9 cellular contexts compared by ENCODE assay signal in the genomic region with DNA sequence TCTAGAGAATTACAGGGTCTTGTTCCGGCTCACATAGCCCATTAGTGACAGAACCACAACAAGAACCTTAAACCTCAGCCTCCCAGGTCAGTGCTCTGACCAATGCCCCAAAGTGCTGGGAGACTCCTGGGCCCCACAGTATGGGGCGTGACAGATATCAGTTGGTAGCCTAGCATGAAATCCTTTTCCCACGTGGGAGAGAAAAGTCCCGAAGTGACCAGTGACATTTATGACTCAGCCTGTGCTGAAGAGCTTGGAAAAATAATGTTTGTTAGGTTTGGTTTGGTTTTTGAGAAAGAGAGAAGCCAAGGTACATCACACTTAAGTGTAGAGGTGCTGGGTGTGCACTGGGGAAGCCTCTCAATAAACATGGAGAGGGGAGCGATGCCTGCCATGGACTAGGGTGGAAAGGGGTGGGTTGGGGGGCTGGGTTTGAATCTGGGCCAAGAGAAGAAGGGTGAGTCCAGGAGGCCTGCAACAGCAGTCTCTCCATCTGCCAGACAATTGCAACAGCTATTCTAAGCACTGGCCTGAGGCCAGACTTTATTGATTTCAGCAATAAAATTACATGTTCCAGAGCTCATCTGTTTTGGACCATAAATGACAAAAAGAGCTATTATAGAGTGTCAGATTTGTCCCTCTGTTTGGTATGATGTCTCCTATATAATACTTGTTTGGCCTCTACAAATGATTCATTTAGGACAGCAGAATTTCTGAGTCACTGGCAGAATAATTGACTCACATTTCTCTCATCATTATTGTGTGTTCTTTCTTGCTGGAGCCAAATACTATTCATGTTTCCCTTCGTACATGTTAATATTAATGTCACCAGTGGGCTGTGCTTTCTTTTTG. TPM values are rescaled to one million over a fixed set of nuclear protein-coding genes. Genes with fewer than 3 reads are reported as not detected.
A peak's percentile ranks its signal among the peaks of the same experiment; 100 is the strongest.
DNase-seq lines count a peak whose midpoint lies in the region; ATAC-seq, FAIRE-seq and TF ChIP-seq lines count a peak whose summit lies in the region.
"Had no signal": no experiment of that assay in that cellular context is flagged by ENCODE, and none has a peak within 500 bp of the region (broad histone marks: within the 10 kb centered on the region; RNA-seq: fewer than 3 reads in every experiment).

No MANE protein-coding gene starts in this region.

- FAIRE-seq in HepG2 (lab: Jason Lieb, UNC) (no peak), keratinocyte (lab: Jason Lieb, UNC) (peak; percentile 69)

- H4K8ac ChIP-seq in mesendoderm (ENCODE audit: low read depth, low read length): no peak overlapping the region

- H2AFZ ChIP-seq in HepG2 (ENCODE audit: low read length) (no peak overlapping the region), keratinocyte (ENCODE audit: control insufficient read depth, low read length) (no peak overlapping the region)

- H3K4me3 ChIP-seq in liver (ENCODE audit: low read depth in 1 of 3, low read length in 3 of 3): no peak overlapping the region
- H3K4me3 ChIP-seq in HepG2 (replicated peaks in 1 of 3; ENCODE audit: insufficient read depth in 1 of 3, low read depth in 2 of 3, low read length in 3 of 3): no peak overlapping the region
- H3K4me3 ChIP-seq in keratinocyte (ENCODE audit: control insufficient read depth in 2 of 3, extremely low read depth in 1 of 3, insufficient read depth in 2 of 3, low read depth in 1 of 3, low read length in 3 of 3): no peak overlapping the region
- no peak overlapping the region for H3K4me3 ChIP-seq in mesendoderm (ENCODE audit: low read length)

- no peak for TF ChIP-seq POLR2A in HepG2 (IDR thresholded peaks at IDR 0.05; ENCODE audit: insufficient read depth in 1 of 2, low read depth in 2 of 2, low read length in 2 of 2)

- intact Hi-C loops in HepG2 (cut with micrococcal nuclease; ENCODE audit: unreplicated experiment): no loop called here

- dilution Hi-C loops in keratinocyte (cut with MboI; ENCODE audit: extremely low pct_ligation_motif_present, low sequenced_read_pairs): no loop called here

- H3K79me1 ChIP-seq in mesendoderm (ENCODE audit: low read length): no peaks in the 10 kb centered on the region

- no peak overlapping the region for H3K9ac ChIP-seq in liver (ENCODE audit: low read depth in 1 of 2, low read length in 2 of 2)
- no peak overlapping the region for H3K9ac ChIP-seq in HepG2 (ENCODE audit: insufficient read depth, low read depth, low read length)
- no peak overlapping the region for H3K9ac ChIP-seq in keratinocyte (ENCODE audit: control insufficient read depth, extremely low read depth, insufficient read depth, low read length)
- H3K9ac ChIP-seq in mesendoderm (ENCODE audit: low read length): no peak overlapping the region

- no TSS peak for BruUV-seq in HepG2 (replicated peaks; lab: Mats Ljungman, UMichigan)

- peak overlapping the region; percentile 54 to 82 for H3K27ac ChIP-seq in liver (ENCODE audit: low read depth in 1 of 2, low read length in 2 of 2)
- H3K27ac ChIP-seq in HepG2 (ENCODE audit: extremely low read length, insufficient read depth, low read length): no peak overlapping the region
- peak overlapping the region; percentile 43 for H3K27ac ChIP-seq in keratinocyte (ENCODE audit: control insufficient read depth, insufficient read depth, low read length)
- H3K27ac ChIP-seq in mesendoderm (ENCODE audit: low read depth, low read length): no peak overlapping the region

- H3K18ac ChIP-seq in mesendoderm (ENCODE audit: low read length): no peak overlapping the region

- DNase-seq in HepG2 (ENCODE audit: low spot score) (no peak), keratinocyte (ENCODE audit: low read depth, low spot score) (no peak), nephron progenitor cell (no peak), mesendoderm (no peak)
- DNase-seq: DND-41 had no signal

- peaks cover 3% of the 10 kb centered on the region for H3K9me1 ChIP-seq in keratinocyte (ENCODE audit: control insufficient read depth, extremely low read depth, insufficient read depth, low read length)

- 31% methylated on average over 6 of the region's 6 CpGs for WGBS in liver
- WGBS in HepG2 (ENCODE audit: low lambda C conversion rate): 12% methylated on average over 6 of the region's 6 CpGs
- WGBS in mesendoderm (ENCODE audit: extremely low coverage, insufficient coverage, low lambda C conversion rate): no CpG with 5 or more reads among the region's 6 CpGs

- TF ChIP-seq CTCF in liver (IDR thresholded peaks at IDR 0.05; ENCODE audit: low read depth, low read length, missing input control): no peak
- TF ChIP-seq CTCF in HepG2 (CRISPR knock-in tag; IDR thresholded peaks at IDR 0.05): no peak
- no peak for TF ChIP-seq CTCF in keratinocyte (optimal IDR thresholded peaks at IDR 0.05 in 1 of 3, IDR thresholded peaks at IDR 0.05 in 1 of 3, conservative IDR thresholded peaks at IDR 0.05 in 1 of 3; ENCODE audit: extremely low read depth in 1 of 3, insufficient read depth in 2 of 3, low read length in 3 of 3)
- no peak for TF ChIP-seq CTCF in nephron progenitor cell (IDR thresholded peaks at IDR 0.05)

- H3K27me3 Mint-ChIP-seq in activated naive CD8-positive, alpha-beta T cell: peaks cover 2% of the 10 kb centered on the region
- peaks cover 3% of the 10 kb centered on the region for H3K27me3 Mint-ChIP-seq in nephron progenitor cell (ENCODE audit: low read depth, poor library complexity)

- no peak overlapping the region for H3K23ac ChIP-seq in mesendoderm (ENCODE audit: low read length)

- peak overlapping the region; percentile 8 for H3K4me3 Mint-ChIP-seq in activated naive CD8-positive, alpha-beta T cell
- no peak overlapping the region for H3K4me3 Mint-ChIP-seq in nephron progenitor cell

- H3K56ac ChIP-seq in mesendoderm (ENCODE audit: low read length): no peak overlapping the region

- H3K79me2 ChIP-seq in HepG2 (ENCODE audit: insufficient read depth, low read length) (no peaks in the 10 kb centered on the region), keratinocyte (ENCODE audit: control insufficient read depth, insufficient read depth, low read length) (no peaks in the 10 kb centered on the region), mesendoderm (ENCODE audit: control insufficient read depth, insufficient read depth, low read length) (no peaks in the 10 kb centered on the region)

- no peaks in the 10 kb centered on the region for H3K9me3 Mint-ChIP-seq in activated naive CD8-positive, alpha-beta T cell (ENCODE audit: low read depth)
- no peaks in the 10 kb centered on the region for H3K9me3 Mint-ChIP-seq in nephron progenitor cell

- no peak overlapping the region for H2AK5ac ChIP-seq in mesendoderm (ENCODE audit: low read length)

- H2BK5ac ChIP-seq in mesendoderm (ENCODE audit: low read length): no peak overlapping the region

- no peak for TF ChIP-seq RAD21 in liver (IDR thresholded peaks at IDR 0.05)
- no peak for TF ChIP-seq RAD21 in HepG2 (CRISPR knock-in tag; IDR thresholded peaks at IDR 0.05)

- H2BK15ac ChIP-seq in mesendoderm (replicated peaks; ENCODE audit: low read depth): no peak overlapping the region

- POLR2A ChIA-PET in HepG2 (lab: Yijun Ruan, JAX): no interaction called here

- H4K20me1 ChIP-seq in HepG2 (ENCODE audit: insufficient read depth, low read length): no peaks in the 10 kb centered on the region
- no peaks in the 10 kb centered on the region for H4K20me1 ChIP-seq in keratinocyte (ENCODE audit: control insufficient read depth, extremely low read depth, insufficient read depth, low read length)

- no peak for ATAC-seq in HepG2
- ATAC-seq in HG02870 (IDR thresholded peaks at IDR 0.05; ENCODE audit: unreplicated experiment): no peak
- ATAC-seq in HG03571 (IDR thresholded peaks at IDR 0.05; ENCODE audit: unreplicated experiment): no peak

- no peaks in the 10 kb centered on the region for H3K36me3 ChIP-seq in liver (ENCODE audit: control insufficient read depth in 4 of 4, insufficient read depth in 3 of 4, low read depth in 1 of 4, low read length in 3 of 4)
- H3K36me3 ChIP-seq in HepG2 (replicated peaks in 1 of 2; ENCODE audit: control insufficient read depth in 1 of 2, insufficient read depth in 2 of 2, low read length in 2 of 2): no peaks in the 10 kb centered on the region
- H3K36me3 ChIP-seq in keratinocyte (ENCODE audit: control insufficient read depth in 2 of 2, extremely low read depth in 1 of 2, insufficient read depth in 2 of 2, low read length in 2 of 2): no peaks in the 10 kb centered on the region
- no peaks in the 10 kb centered on the region for H3K36me3 ChIP-seq in mesendoderm (ENCODE audit: control insufficient read depth, insufficient read depth, low read length)

- H3K4me1 ChIP-seq in liver (ENCODE audit: control insufficient read depth in 4 of 4, insufficient read depth in 4 of 4, low read length in 3 of 4): peaks cover 0 to 24% (median 6%) of the 10 kb centered on the region in 4 donors
- H3K4me1 ChIP-seq in HepG2 (ENCODE audit: insufficient read depth, low read length): peaks cover 16% of the 10 kb centered on the region
- H3K4me1 ChIP-seq in keratinocyte (ENCODE audit: control insufficient read depth, extremely low read depth, insufficient read depth, low read length): peaks cover 47% of the 10 kb centered on the region
- H3K4me1 ChIP-seq in mesendoderm (ENCODE audit: control insufficient read depth, low read depth, low read length): peaks cover 4% of the 10 kb centered on the region

- CTCF ChIA-PET in HepG2 (lab: Yijun Ruan, JAX; ENCODE audit: low intra/inter-chr PET ratio, low total read pairs): no interaction called here

- H3K36me3 Mint-ChIP-seq in activated naive CD8-positive, alpha-beta T cell: no peaks in the 10 kb centered on the region
- no peaks in the 10 kb centered on the region for H3K36me3 Mint-ChIP-seq in nephron progenitor cell (ENCODE audit: low read depth)

- H3K4me1 Mint-ChIP-seq in activated naive CD8-positive, alpha-beta T cell (ENCODE audit: low read depth): peaks cover 13% of the 10 kb centered on the region
- peaks cover 24% of the 10 kb centered on the region for H3K4me1 Mint-ChIP-seq in nephron progenitor cell

- H3K27ac Mint-ChIP-seq in activated naive CD8-positive, alpha-beta T cell: peak overlapping the region; percentile 73
- no peak overlapping the region for H3K27ac Mint-ChIP-seq in nephron progenitor cell

- H3K4ac ChIP-seq in mesendoderm (ENCODE audit: low read depth, low read length): no peak overlapping the region

- H3K9me3 ChIP-seq in liver (ENCODE audit: control insufficient read depth in 4 of 4, low read length in 3 of 4): no peaks in the 10 kb centered on the region
- no peaks in the 10 kb centered on the region for H3K9me3 ChIP-seq in HepG2 (ENCODE audit: low read length)
- H3K9me3 ChIP-seq in keratinocyte (ENCODE audit: control insufficient read depth, low read depth, low read length): no peaks in the 10 kb centered on the region

- no peak for TF ChIP-seq EP300 in HepG2 (IDR thresholded peaks at IDR 0.05; ENCODE audit: low read depth in 2 of 2, low read length in 2 of 2)
- no peak for TF ChIP-seq EP300 in HepG2 (CRISPR knock-in tag; IDR thresholded peaks at IDR 0.05; ENCODE audit: borderline replicate concordance)

- in situ Hi-C loops in HepG2 (cut with HindIII; ENCODE audit: extremely low pct_ligation_motif_present, low pct_unique_long_range_greater_than_20kb): no loop called here

- no peaks in the 10 kb centered on the region for H3K27me3 ChIP-seq in liver (ENCODE audit: control insufficient read depth in 4 of 4, insufficient read depth in 4 of 4, low read length in 3 of 4)
- peaks cover 0 to 13% of the 10 kb centered on the region in 2 experiments; a peak in 1 of 5 replicates for H3K27me3 ChIP-seq in HepG2 (ENCODE audit: control insufficient read depth in 1 of 2, insufficient read depth in 2 of 2, low read length in 2 of 2)
- no peaks in the 10 kb centered on the region for H3K27me3 ChIP-seq in keratinocyte (ENCODE audit: control insufficient read depth, extremely low read depth, insufficient read depth, low read length)
- no peaks in the 10 kb centered on the region for H3K27me3 ChIP-seq in mesendoderm (ENCODE audit: insufficient read depth, low read length, poor library complexity)

- H3K4me2 ChIP-seq in HepG2 (ENCODE audit: low read depth, low read length) (no peak overlapping the region), keratinocyte (ENCODE audit: control insufficient read depth, extremely low read depth, insufficient read depth, low read depth, low read length) (peak overlapping the region; percentile 67), mesendoderm (ENCODE audit: low read length) (no peak overlapping the region)

- H4K5ac ChIP-seq in mesendoderm (ENCODE audit: low read length): no peak overlapping the region

- H2BK120ac ChIP-seq in mesendoderm (ENCODE audit: low read depth, low read length): no peak overlapping the region

RNA-seq across cellular contexts. Expression of gene C2CD4A, which starts 43.4 kb away (rescaled TPM):
- total RNA-seq in liver: under 1 TPM in 1 of 2 donors, not detected in 1; under 0.01 TPM
- under 1 TPM in 1 of 2 donors, not detected in 1; 0.02 TPM for polyA plus RNA-seq in liver
- total RNA-seq in HepG2 (2016; rRNA removed; fragmentation: Illumina TruSeq; extraction: Trizol): 0.17 and 0.20 TPM in 2 replicates
- total RNA-seq in HepG2 (2016; cell fraction: cytosol; rRNA removed; fragmentation: Illumina TruSeq; extraction: Trizol; ENCODE audit: low read depth): 0.09 and 0.10 TPM in 2 replicates
- 0.26 and 0.34 TPM in 2 replicates for total RNA-seq in HepG2 (2016; cell fraction: insoluble cytoplasmic fraction; rRNA removed; fragmentation: Illumina TruSeq; extraction: Trizol)
- total RNA-seq in HepG2 (2016; cell fraction: membrane; rRNA removed; fragmentation: Illumina TruSeq; extraction: Trizol): 0.22 and 0.28 TPM in 2 replicates
- 0.16 and 0.25 TPM in 2 replicates for total RNA-seq in HepG2 (2016; cell fraction: nucleus; rRNA removed; fragmentation: Illumina TruSeq; extraction: Trizol)
- not detected in 2 replicates for polyA plus RNA-seq in HepG2 (2011; rRNA removed)
- polyA plus RNA-seq in HepG2 (2011; cell fraction: cytosol; rRNA removed): not detected in 2 replicates
- polyA plus RNA-seq in HepG2 (2011; cell fraction: nucleus; rRNA removed): 0.03 TPM in 1 of 2 replicates, not detected in the other
- polyA plus RNA-seq in HepG2 (2012): not detected in 2 replicates
- not detected in 2 replicates for polyA plus RNA-seq in HepG2 (2016; cell fraction: cytosol; fragmentation: Illumina TruSeq; extraction: Trizol; ENCODE audit: low read depth)
- 0.30 and 0.31 TPM in 2 replicates for polyA plus RNA-seq in HepG2 (2016; cell fraction: insoluble cytoplasmic fraction; fragmentation: Illumina TruSeq; extraction: Trizol; ENCODE audit: low read depth)
- polyA plus RNA-seq in HepG2 (2016; cell fraction: membrane; fragmentation: Illumina TruSeq; extraction: Trizol; ENCODE audit: low read depth): 0.08 TPM in 1 of 2 replicates, not detected in the other
- 0.30 and 0.51 TPM in 2 replicates for polyA plus RNA-seq in HepG2 (2016; cell fraction: nucleus; fragmentation: Illumina TruSeq; extraction: Trizol; ENCODE audit: insufficient read depth, low read depth)
- polyA minus RNA-seq in HepG2 (2011; rRNA and poly(A)+ RNA removed; ENCODE audit: low replicate concordance): 0.04 TPM in 1 of 2 replicates, not detected in the other
- not detected in 2 replicates for polyA minus RNA-seq in HepG2 (2011; cell fraction: cytosol; rRNA and poly(A)+ RNA removed)
- polyA minus RNA-seq in HepG2 (2011; cell fraction: nucleus; rRNA and poly(A)+ RNA removed): not detected in 2 replicates
- not detected in 3 replicates for polyA plus RNA-seq in keratinocyte
- not detected for polyA plus RNA-seq in keratinocyte (2011; ENCODE audit: low read depth)
- not detected in 2 replicates for polyA plus RNA-seq in keratinocyte (2011; cell fraction: cytosol; rRNA removed)
- 0.04 TPM in 1 of 2 replicates, not detected in the other for polyA plus RNA-seq in keratinocyte (2011; cell fraction: nucleus; rRNA removed)
- polyA plus RNA-seq in keratinocyte (2012; ENCODE audit: low replicate concordance): not detected in 2 replicates
- polyA minus RNA-seq in keratinocyte: 0.06 TPM in 1 of 3 replicates, not detected in the others
- not detected for polyA minus RNA-seq in keratinocyte (2011; cell fraction: cytosol; rRNA and poly(A)+ RNA removed)
- not detected in 2 replicates for polyA minus RNA-seq in keratinocyte (2011; cell fraction: nucleus; rRNA and poly(A)+ RNA removed)
- polyA plus RNA-seq in mesendoderm (2013, experiment 1 of 2): 0.01 TPM
- polyA plus RNA-seq in mesendoderm (2013, experiment 2 of 2): 0.04 TPM

RNA-seq across cellular contexts. Expression of gene VPS13C, which starts 50.0 kb away (rescaled TPM):
- total RNA-seq in liver (10 to 100 TPM; 25.8 to 42.0 TPM), HepG2 (2016; rRNA removed; fragmentation: Illumina TruSeq; extraction: Trizol) (26.8 and 27.6 TPM in 2 replicates)
- polyA plus RNA-seq in liver (1 to 10 TPM; 5.4 to 9.1 TPM), HepG2 (2011; rRNA removed) (9.1 and 10.9 TPM in 2 replicates), keratinocyte (7.4 to 13.5 TPM (median 13.1 TPM) in 3 replicates)
- total RNA-seq in HepG2 (2016; cell fraction: cytosol; rRNA removed; fragmentation: Illumina TruSeq; extraction: Trizol; ENCODE audit: low read depth): 3.3 and 3.6 TPM in 2 replicates
- 24.0 and 25.4 TPM in 2 replicates for total RNA-seq in HepG2 (2016; cell fraction: insoluble cytoplasmic fraction; rRNA removed; fragmentation: Illumina TruSeq; extraction: Trizol)
- total RNA-seq in HepG2 (2016; cell fraction: membrane; rRNA removed; fragmentation: Illumina TruSeq; extraction: Trizol): 3.6 and 4.9 TPM in 2 replicates
- total RNA-seq in HepG2 (2016; cell fraction: nucleus; rRNA removed; fragmentation: Illumina TruSeq; extraction: Trizol): 89.1 and 91.0 TPM in 2 replicates
- polyA plus RNA-seq in HepG2 (2011; cell fraction: cytosol; rRNA removed): 3.6 and 5.3 TPM in 2 replicates
- polyA plus RNA-seq in HepG2 (2011; cell fraction: nucleus; rRNA removed): 21.5 and 22.4 TPM in 2 replicates
- polyA plus RNA-seq in HepG2 (2012): 13.0 and 13.7 TPM in 2 replicates
- 0.58 and 0.61 TPM in 2 replicates for polyA plus RNA-seq in HepG2 (2016; cell fraction: cytosol; fragmentation: Illumina TruSeq; extraction: Trizol; ENCODE audit: low read depth)
- polyA plus RNA-seq in HepG2 (2016; cell fraction: insoluble cytoplasmic fraction; fragmentation: Illumina TruSeq; extraction: Trizol; ENCODE audit: low read depth): 10.6 and 13.4 TPM in 2 replicates
- 0.87 and 1.5 TPM in 2 replicates for polyA plus RNA-seq in HepG2 (2016; cell fraction: membrane; fragmentation: Illumina TruSeq; extraction: Trizol; ENCODE audit: low read depth)
- polyA plus RNA-seq in HepG2 (2016; cell fraction: nucleus; fragmentation: Illumina TruSeq; extraction: Trizol; ENCODE audit: insufficient read depth, low read depth): 51.1 and 54.5 TPM in 2 replicates
- 35.0 and 40.3 TPM in 2 replicates for polyA minus RNA-seq in HepG2 (2011; rRNA and poly(A)+ RNA removed; ENCODE audit: low replicate concordance)
- polyA minus RNA-seq in HepG2 (2011; cell fraction: cytosol; rRNA and poly(A)+ RNA removed): 33.1 and 34.0 TPM in 2 replicates
- polyA minus RNA-seq in HepG2 (2011; cell fraction: nucleus; rRNA and poly(A)+ RNA removed): 230 and 238 TPM in 2 replicates
- 5.2 TPM for polyA plus RNA-seq in keratinocyte (2011; ENCODE audit: low read depth)
- 3.2 and 4.3 TPM in 2 replicates for polyA plus RNA-seq in keratinocyte (2011; cell fraction: cytosol; rRNA removed)
- polyA plus RNA-seq in keratinocyte (2011; cell fraction: nucleus; rRNA removed): 26.0 and 37.1 TPM in 2 replicates
- 8.0 and 9.4 TPM in 2 replicates for polyA plus RNA-seq in keratinocyte (2012; ENCODE audit: low replicate concordance)
- 11.5 to 62.8 TPM (median 50.2 TPM) in 3 replicates for polyA minus RNA-seq in keratinocyte
- polyA minus RNA-seq in keratinocyte (2011; cell fraction: cytosol; rRNA and poly(A)+ RNA removed): 12.5 TPM
- polyA minus RNA-seq in keratinocyte (2011; cell fraction: nucleus; rRNA and poly(A)+ RNA removed): 115 and 184 TPM in 2 replicates
- 2.4 TPM for polyA plus RNA-seq in mesendoderm (2013, experiment 1 of 2)
- 2.5 TPM for polyA plus RNA-seq in mesendoderm (2013, experiment 2 of 2)

RNA-seq across cellular contexts. Expression of gene C2CD4B, which starts 54.9 kb away (rescaled TPM):
- total RNA-seq in liver: 1 to 10 TPM in 1 of 2 donors, under 1 TPM in 1; 0.59 to 1.8 TPM
- under 1 TPM; 0.17 to 0.74 TPM for polyA plus RNA-seq in liver
- not detected in 2 replicates for total RNA-seq in HepG2 (2016; rRNA removed; fragmentation: Illumina TruSeq; extraction: Trizol)
- total RNA-seq in HepG2 (2016; cell fraction: cytosol; rRNA removed; fragmentation: Illumina TruSeq; extraction: Trizol; ENCODE audit: low read depth): not detected in 2 replicates
- not detected in 2 replicates for total RNA-seq in HepG2 (2016; cell fraction: insoluble cytoplasmic fraction; rRNA removed; fragmentation: Illumina TruSeq; extraction: Trizol)
- not detected in 2 replicates for total RNA-seq in HepG2 (2016; cell fraction: membrane; rRNA removed; fragmentation: Illumina TruSeq; extraction: Trizol)
- total RNA-seq in HepG2 (2016; cell fraction: nucleus; rRNA removed; fragmentation: Illumina TruSeq; extraction: Trizol): not detected in 2 replicates
- not detected in 2 replicates for polyA plus RNA-seq in HepG2 (2011; rRNA removed)
- polyA plus RNA-seq in HepG2 (2011; cell fraction: cytosol; rRNA removed): not detected in 2 replicates
- polyA plus RNA-seq in HepG2 (2011; cell fraction: nucleus; rRNA removed): not detected in 2 replicates
- polyA plus RNA-seq in HepG2 (2012): not detected in 2 replicates
- not detected in 2 replicates for polyA plus RNA-seq in HepG2 (2016; cell fraction: cytosol; fragmentation: Illumina TruSeq; extraction: Trizol; ENCODE audit: low read depth)
- polyA plus RNA-seq in HepG2 (2016; cell fraction: insoluble cytoplasmic fraction; fragmentation: Illumina TruSeq; extraction: Trizol; ENCODE audit: low read depth): not detected in 2 replicates
- not detected in 2 replicates for polyA plus RNA-seq in HepG2 (2016; cell fraction: membrane; fragmentation: Illumina TruSeq; extraction: Trizol; ENCODE audit: low read depth)
- not detected in 2 replicates for polyA plus RNA-seq in HepG2 (2016; cell fraction: nucleus; fragmentation: Illumina TruSeq; extraction: Trizol; ENCODE audit: insufficient read depth, low read depth)
- not detected in 2 replicates for polyA minus RNA-seq in HepG2 (2011; rRNA and poly(A)+ RNA removed; ENCODE audit: low replicate concordance)
- polyA minus RNA-seq in HepG2 (2011; cell fraction: cytosol; rRNA and poly(A)+ RNA removed): not detected in 2 replicates
- polyA minus RNA-seq in HepG2 (2011; cell fraction: nucleus; rRNA and poly(A)+ RNA removed): not detected in 2 replicates
- not detected in 3 replicates for polyA plus RNA-seq in keratinocyte
- not detected for polyA plus RNA-seq in keratinocyte (2011; ENCODE audit: low read depth)
- polyA plus RNA-seq in keratinocyte (2011; cell fraction: cytosol; rRNA removed): not detected in 2 replicates
- polyA plus RNA-seq in keratinocyte (2011; cell fraction: nucleus; rRNA removed): not detected in 2 replicates
- polyA plus RNA-seq in keratinocyte (2012; ENCODE audit: low replicate concordance): not detected in 2 replicates
- polyA minus RNA-seq in keratinocyte: not detected in 3 replicates
- polyA minus RNA-seq in keratinocyte (2011; cell fraction: cytosol; rRNA and poly(A)+ RNA removed): not detected
- polyA minus RNA-seq in keratinocyte (2011; cell fraction: nucleus; rRNA and poly(A)+ RNA removed): not detected in 2 replicates
- 0.42 TPM for polyA plus RNA-seq in mesendoderm (2013, experiment 1 of 2)
- 0.29 TPM for polyA plus RNA-seq in mesendoderm (2013, experiment 2 of 2)

Comparison
In these comparisons a context has a peak if more than half of its experiments do, and no peak if none do; other contexts are left out.
1. H3K27ac ChIP-seq: peak in liver (2 of 2) and keratinocyte (single experiment); none in HepG2 (single experiment) and mesendoderm (single experiment).